In the genomic region with DNA sequence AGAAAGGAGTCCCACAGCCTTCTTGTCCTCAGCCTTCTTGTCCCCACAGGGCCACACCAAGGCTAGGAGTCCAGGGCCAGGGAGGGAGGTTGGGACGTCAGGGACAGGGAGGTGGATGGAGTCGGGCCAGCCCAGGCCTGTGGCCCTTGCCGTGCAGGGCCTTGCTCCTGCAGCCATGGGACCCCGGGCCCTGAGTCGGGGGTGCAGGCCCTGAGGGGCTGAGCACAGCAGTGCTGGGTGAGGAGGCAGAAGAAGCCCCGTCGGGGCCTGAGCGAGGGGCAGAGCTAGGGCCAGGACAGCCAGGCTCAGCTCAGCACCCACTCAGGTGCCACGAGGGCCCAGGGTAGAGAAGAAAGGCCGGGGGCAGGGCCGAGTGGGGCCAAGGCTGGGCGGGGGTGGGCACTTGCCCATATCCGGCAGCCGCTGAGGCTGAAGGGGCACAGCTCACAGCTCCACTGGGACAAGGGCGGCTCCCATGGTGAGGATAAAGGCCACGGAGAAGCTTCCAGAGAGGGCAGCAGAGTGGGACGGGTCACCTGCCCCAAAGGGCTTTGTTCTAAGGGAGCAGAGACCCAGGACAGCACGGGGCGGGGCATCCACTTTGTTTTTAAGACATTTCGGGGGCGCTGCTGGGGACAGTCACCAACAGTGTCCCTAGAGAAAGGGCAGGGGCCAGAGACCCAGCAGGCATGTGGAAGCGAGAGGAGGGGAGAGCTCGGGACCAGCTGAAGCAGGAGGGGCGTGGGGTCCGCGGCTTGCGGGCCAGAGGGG, we compare ENCODE assay signal across 23 cellular contexts. TPM values are rescaled to one million over a fixed set of nuclear protein-coding genes. Genes with fewer than 3 reads are reported as not detected.
"Had no signal": no experiment of that assay in that cellular context is flagged by ENCODE, and none has a peak within 500 bp of the region (broad histone marks: within the 10 kb centered on the region; RNA-seq: fewer than 3 reads in every experiment).

No MANE protein-coding gene starts in this region.

- ATAC-seq: activated CD4-positive, CD25-positive, alpha-beta regulatory T cell treated with anti-CD3 and anti-CD28 coated beads, Interleukin-2, amount 50 U/mL, for 24 hours; activated naive CD8-positive, alpha-beta T cell treated with anti-CD3 and anti-CD28 coated beads, Interleukin-2, amount 50 U/mL, for 24 hours; esophagus mucosa; naive thymus-derived CD4-positive, alpha-beta T cell; stimulated activated naive CD8-positive, alpha-beta T cell treated with anti-CD3 and anti-CD28 coated beads, Interleukin-15, Interleukin-2, amounts not matched to agents 100 U/mL and 50 U/mL, for 24 hours; T-cell had no signal

- H3K27ac ChIP-seq: brain microvascular endothelial cell, coronary artery, heart right ventricle, suprapubic skin had no signal

- DNase-seq: activated CD4-positive, alpha-beta T cell treated with anti-CD3 and anti-CD28 coated beads, Interleukin-2, amount 50 U/mL, for 1 hour; activated CD8-positive, alpha-beta memory T cell treated with anti-CD3 and anti-CD28 coated beads for 24 hours; activated CD8-positive, alpha-beta memory T cell treated with anti-CD3 and anti-CD28 coated beads, Interleukin-2, amount 50 U/mL, for 48 hours; activated effector memory CD4-positive, alpha-beta T cell treated with Interleukin-2 at 50 U/mL for 16 hours; activated naive CD4-positive, alpha-beta T cell treated with anti-CD3 and anti-CD28 coated beads, Interleukin-2, amount 10 ng/mL, durations not matched to agents 7 days and 5 days; activated naive CD8-positive, alpha-beta T cell treated with anti-CD3 and anti-CD28 coated beads, Interleukin-2, amount 50 U/mL, for 24 hours; activated T-cell treated with anti-CD3 and anti-CD28 coated beads, Interleukin-2, amount 50 U/mL, for 48 hours; anterior cingulate cortex; brain microvascular endothelial cell; heart right ventricle; mesendoderm; naive thymus-derived CD4-positive, alpha-beta T cell; stimulated activated naive CD8-positive, alpha-beta T cell treated with anti-CD3 and anti-CD28 coated beads, Interleukin-15, Interleukin-2, amounts not matched to agents 100 U/mL and 50 U/mL, for 24 hours; T-cell; T-helper 9 cell had no signal

- H3K9me3 ChIP-seq: heart right ventricle, suprapubic skin had no signal

- H3K36me3 ChIP-seq: brain microvascular endothelial cell, heart right ventricle, suprapubic skin had no signal

- H3K9me3 Mint-ChIP-seq: activated naive CD8-positive, alpha-beta T cell treated with anti-CD3 and anti-CD28 coated beads, Interleukin-2, amount 50 U/mL, for 24 hours; T-cell; type B pancreatic cell had no signal

- H3K36me3 Mint-ChIP-seq: T-cell, type B pancreatic cell had no signal

- H3K4me3 ChIP-seq: coronary artery, heart right ventricle, suprapubic skin had no signal

- H3K4me3 Mint-ChIP-seq: activated naive CD4-positive, alpha-beta T cell treated with anti-CD3 and anti-CD28 coated beads, Interleukin-2, amount 10 ng/mL, durations not matched to agents 7 days and 5 days; activated naive CD8-positive, alpha-beta T cell treated with anti-CD3 and anti-CD28 coated beads, Interleukin-2, amount 50 U/mL, for 24 hours; naive thymus-derived CD4-positive, alpha-beta T cell; T-cell; type B pancreatic cell had no signal

- H3K27ac Mint-ChIP-seq: activated naive CD4-positive, alpha-beta T cell treated with anti-CD3 and anti-CD28 coated beads, Interleukin-2, amount 10 ng/mL, durations not matched to agents 7 days and 5 days; activated naive CD8-positive, alpha-beta T cell treated with anti-CD3 and anti-CD28 coated beads, Interleukin-2, amount 50 U/mL, for 24 hours; T-cell; type B pancreatic cell had no signal

- H3K4me1 Mint-ChIP-seq: activated naive CD8-positive, alpha-beta T cell treated with anti-CD3 and anti-CD28 coated beads, Interleukin-2, amount 50 U/mL, for 24 hours had no signal

RNA-seq across cellular contexts. Expression of gene MLC1, which starts 3.6 kb away (rescaled TPM):
- total RNA-seq: esophagus mucosa, renal cortical epithelial cell had no signal

RNA-seq across cellular contexts. Expression of gene MOV10L1, which starts 8.2 kb away (rescaled TPM):
- total RNA-seq: naive thymus-derived CD4-positive, alpha-beta T cell; renal cortical epithelial cell had no signal

RNA-seq across cellular contexts. Expression of gene TTLL8, which starts 23.5 kb away (rescaled TPM):
- total RNA-seq: esophagus mucosa; heart right ventricle; lower leg skin; mucosa of gallbladder; naive thymus-derived CD4-positive, alpha-beta T cell; renal cortical epithelial cell; suprapubic skin; T-cell had no signal
